Comparison of ENCODE assay signal across 8 cellular contexts in the genomic region with DNA sequence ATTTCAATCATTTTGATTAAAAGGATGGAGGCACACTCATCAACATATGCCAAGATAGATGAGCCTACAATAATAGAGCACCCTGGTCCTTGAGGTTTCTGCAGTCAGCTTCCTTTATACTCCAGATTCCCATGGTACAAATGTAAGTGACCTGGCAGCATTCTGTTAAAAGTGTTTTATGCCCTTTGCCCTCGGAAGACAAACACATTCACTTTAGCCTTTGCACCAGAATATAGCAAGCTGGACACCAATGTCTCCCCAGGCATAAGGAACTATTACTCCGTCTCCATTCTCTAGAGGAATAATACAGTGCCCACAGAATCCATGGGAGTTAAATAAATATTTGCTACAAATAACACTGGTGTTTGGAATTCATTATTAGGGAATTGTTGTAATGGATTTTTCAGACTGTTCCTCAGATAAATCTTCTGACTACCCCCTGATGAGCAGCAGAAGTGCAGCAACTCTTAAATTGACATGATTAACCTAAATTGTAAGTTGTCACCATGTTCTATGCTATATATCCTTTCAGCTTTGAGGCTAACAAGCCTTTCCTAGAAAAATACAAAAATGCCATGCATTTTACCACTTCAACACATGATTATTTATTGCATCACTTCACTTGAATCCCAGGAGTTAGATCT.
"Had no signal": no experiment of that assay in that cellular context is flagged by ENCODE, and none has a peak within 500 bp of the region (broad histone marks: within the 10 kb centered on the region; RNA-seq: fewer than 3 reads in every experiment).

No MANE protein-coding gene starts in this region.

- DNase-seq: GOT3, H7, HFFc6, KG1 had no signal

- H3K27ac Mint-ChIP-seq: HFFc6 had no signal

- H3K27ac ChIP-seq: GM23248 had no signal

- H3K9ac ChIP-seq: GM23248 had no signal

- H3K9me3 Mint-ChIP-seq: HFFc6 had no signal

- H3K36me3 ChIP-seq: HAP-1 had no signal

- ATAC-seq: HCT116, K562 had no signal

- H3K4me3 Mint-ChIP-seq: HFFc6 had no signal

- H3K4me3 ChIP-seq: GM23248, HAP-1, K562 had no signal

- H3K4me1 ChIP-seq: HAP-1 had no signal

- H2AFZ ChIP-seq: GM23248 had no signal

- H3K9me3 ChIP-seq: HAP-1 had no signal
